In the genomic region with DNA sequence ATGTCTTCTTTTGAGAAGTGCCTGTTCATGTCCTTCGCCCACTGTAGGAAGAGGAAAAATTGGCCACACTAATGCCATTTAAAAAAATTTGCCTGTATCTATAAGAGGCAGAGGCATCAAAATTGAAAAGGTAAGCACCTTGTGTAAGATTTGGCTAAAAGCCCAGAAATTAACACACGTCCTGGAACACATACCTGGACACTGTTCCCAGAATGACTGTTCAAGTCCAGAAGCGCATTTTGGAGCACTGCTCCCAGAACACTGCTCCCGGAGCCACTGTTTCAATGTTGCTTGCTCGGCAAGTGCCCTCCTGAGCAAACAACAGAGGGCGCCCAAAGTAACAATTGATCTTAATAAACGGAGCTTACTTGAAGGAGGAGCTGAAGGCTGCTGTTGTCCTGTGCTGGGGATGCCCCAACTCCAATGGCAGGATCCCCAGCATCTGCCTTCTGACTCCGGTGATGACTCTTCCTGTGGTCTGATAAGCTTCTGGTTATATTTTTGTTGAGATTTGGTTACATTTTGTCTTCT, we compare ENCODE assay signal across 31 cellular contexts.
DNase-seq lines count a peak whose midpoint lies in the region; ATAC-seq and TF ChIP-seq lines count a peak whose summit lies in the region.
"Had no signal": no experiment of that assay in that cellular context is flagged by ENCODE, and none has a peak within 500 bp of the region (broad histone marks: within the 10 kb centered on the region; RNA-seq: fewer than 3 reads in every experiment).

No MANE protein-coding gene starts in this region.

- no peak overlapping the region for H3K9ac ChIP-seq in OCI-LY1 (ENCODE audit: low read length)
- H3K9ac ChIP-seq: BLaER1 had no signal

- no peaks in the 10 kb centered on the region for H3K9me3 ChIP-seq in OCI-LY1 (ENCODE audit: low read length)
- H3K9me3 ChIP-seq in ascending aorta: no peaks in the 10 kb centered on the region
- H3K9me3 ChIP-seq: BLaER1, uterus had no signal

- no peak overlapping the region for H3K27ac ChIP-seq in OCI-LY1 (ENCODE audit: low read depth, low read length, poor library complexity, severe bottlenecking)
- no peak overlapping the region for H3K27ac ChIP-seq in foreskin keratinocyte
- H3K27ac ChIP-seq in ascending aorta: no peak overlapping the region
- H3K27ac ChIP-seq: BLaER1, epithelial cell of prostate, heart right ventricle, RWPE1, suprapubic skin, uterus had no signal

- intact Hi-C loops in ascending aorta (cut with DNase I): no loop called here

- no peak overlapping the region for H3K4me3 ChIP-seq in OCI-LY1 (ENCODE audit: low read depth, low read length, poor library complexity, severe bottlenecking)
- H3K4me3 ChIP-seq in ascending aorta: no peak overlapping the region
- H3K4me3 ChIP-seq: BLaER1, heart right ventricle, smooth muscle cell, suprapubic skin, uterus had no signal

- H3K36me3 ChIP-seq in OCI-LY1 (ENCODE audit: insufficient read depth, low read length) (no peaks in the 10 kb centered on the region), ascending aorta (no peaks in the 10 kb centered on the region)
- H3K36me3 ChIP-seq: BLaER1, heart right ventricle, suprapubic skin had no signal

- H3K27me3 ChIP-seq in OCI-LY1 (ENCODE audit: insufficient read depth, low read length) (no peaks in the 10 kb centered on the region), foreskin keratinocyte (no peaks in the 10 kb centered on the region), ascending aorta (no peaks in the 10 kb centered on the region)
- H3K27me3 ChIP-seq: BLaER1, heart right ventricle, suprapubic skin, uterus had no signal

- TF ChIP-seq CTCF in OCI-LY1 (IDR thresholded peaks at IDR 0.05; ENCODE audit: low read length) (peak; percentile 20; the same call in 1 of the 2 replicates), foreskin keratinocyte (conservative IDR thresholded peaks at IDR 0.05) (peak; percentile 10), ascending aorta (IDR thresholded peaks at IDR 0.05) (no peak)

- in situ Hi-C loops in ACHN (cut with HindIII; ENCODE audit: low pct_ligation_motif_present, low pct_unique_long_range_greater_than_20kb, low sequenced_read_pairs): no loop called here

- ATAC-seq in foreskin keratinocyte: no peak
- no peak for ATAC-seq in HG03439 (IDR thresholded peaks at IDR 0.05; ENCODE audit: unreplicated experiment)
- ATAC-seq: activated T-helper 17 cell treated with anti-CD3 and anti-CD28 coated beads, Interleukin-2, amount 50 U/mL, for 72 hours; heart right ventricle; natural killer cell treated with Interleukin-12 subunit alpha and Interleukin-12 subunit beta and Interleukin-15 and Interleukin-18, amount 100 ng/mL, for 72 hours; stimulated activated effector memory CD8-positive, alpha-beta T cell treated with anti-CD3 and anti-CD28 coated beads, Interleukin-12 subunit alpha, Interleukin-12 subunit beta, amount 100 ng/mL, for 72 hours had no signal

- H3F3A ChIP-seq in OCI-LY1 (ENCODE audit: insufficient read depth, low read length): no peaks in the 10 kb centered on the region

- H3K9me2 ChIP-seq in OCI-LY1 (ENCODE audit: low read depth, low read length): no peaks in the 10 kb centered on the region

- DNase-seq in ACHN (peak; percentile 4), H4 (ENCODE audit: low spot score) (peak; percentile 5), foreskin keratinocyte (peak in 1 of 2 donors; percentile 14), ascending aorta (ENCODE audit: low spot score in 2 of 2) (no peak), hippocampal formation (lab: John Stamatoyannopoulos, UW) (no peak)
- no peak for DNase-seq in central memory CD4-positive, alpha-beta T cell
- DNase-seq: activated B cell treated with CpG ODN at 0.5 μM for 24 hours; activated CD4-positive, alpha-beta T cell treated with anti-CD3 and anti-CD28 coated beads, Interleukin-2, amount 50 U/mL, for 4 hours; aorta; COR-L47; DMS79; HCEC 1CT; heart right ventricle; immature natural killer cell; IMR-90; NCI-H1436 treated with DMSO at 0.1 percent for 48 hours; NCI-H510A treated with DMSO at 0.1 percent for 48 hours; retina; stimulated activated CD4-positive, alpha-beta T cell treated with anti-CD3 and anti-CD28 coated beads, Interleukin-2, amount 100 ng/mL, for 24 hours; T-helper 9 cell; uterus had no signal

- no peak overlapping the region for H3K4me2 ChIP-seq in OCI-LY1 (ENCODE audit: low read length)
- H3K4me2 ChIP-seq: BLaER1, smooth muscle cell had no signal

- H3K79me2 ChIP-seq in OCI-LY1 (ENCODE audit: insufficient read depth, low read length): no peaks in the 10 kb centered on the region

- no peaks in the 10 kb centered on the region for H3K4me1 ChIP-seq in OCI-LY1 (ENCODE audit: insufficient read depth, low read length, severe bottlenecking)
- H3K4me1 ChIP-seq in foreskin keratinocyte: no peaks in the 10 kb centered on the region
- H3K4me1 ChIP-seq in ascending aorta: no peaks in the 10 kb centered on the region
- H3K4me1 ChIP-seq: BLaER1, heart right ventricle, suprapubic skin, uterus had no signal

- H2AFZ ChIP-seq in OCI-LY1 (ENCODE audit: low read length): no peak overlapping the region

- H4K20me1 ChIP-seq in OCI-LY1 (ENCODE audit: insufficient read depth, low read length): no peaks in the 10 kb centered on the region
- H4K20me1 ChIP-seq: BLaER1 had no signal

Comparison
In these comparisons a context has a peak if more than half of its experiments do, and no peak if none do; other contexts are left out.
1. DNase-seq: peak in ACHN (single experiment) and H4 (single experiment); none in central memory CD4-positive, alpha-beta T cell (single experiment), ascending aorta (0 of 2) and hippocampal formation (0 of 2).
2. CTCF ChIP-seq: peak in OCI-LY1 (single experiment) and foreskin keratinocyte (single experiment); none in ascending aorta (0 of 3).